In the genomic region with DNA sequence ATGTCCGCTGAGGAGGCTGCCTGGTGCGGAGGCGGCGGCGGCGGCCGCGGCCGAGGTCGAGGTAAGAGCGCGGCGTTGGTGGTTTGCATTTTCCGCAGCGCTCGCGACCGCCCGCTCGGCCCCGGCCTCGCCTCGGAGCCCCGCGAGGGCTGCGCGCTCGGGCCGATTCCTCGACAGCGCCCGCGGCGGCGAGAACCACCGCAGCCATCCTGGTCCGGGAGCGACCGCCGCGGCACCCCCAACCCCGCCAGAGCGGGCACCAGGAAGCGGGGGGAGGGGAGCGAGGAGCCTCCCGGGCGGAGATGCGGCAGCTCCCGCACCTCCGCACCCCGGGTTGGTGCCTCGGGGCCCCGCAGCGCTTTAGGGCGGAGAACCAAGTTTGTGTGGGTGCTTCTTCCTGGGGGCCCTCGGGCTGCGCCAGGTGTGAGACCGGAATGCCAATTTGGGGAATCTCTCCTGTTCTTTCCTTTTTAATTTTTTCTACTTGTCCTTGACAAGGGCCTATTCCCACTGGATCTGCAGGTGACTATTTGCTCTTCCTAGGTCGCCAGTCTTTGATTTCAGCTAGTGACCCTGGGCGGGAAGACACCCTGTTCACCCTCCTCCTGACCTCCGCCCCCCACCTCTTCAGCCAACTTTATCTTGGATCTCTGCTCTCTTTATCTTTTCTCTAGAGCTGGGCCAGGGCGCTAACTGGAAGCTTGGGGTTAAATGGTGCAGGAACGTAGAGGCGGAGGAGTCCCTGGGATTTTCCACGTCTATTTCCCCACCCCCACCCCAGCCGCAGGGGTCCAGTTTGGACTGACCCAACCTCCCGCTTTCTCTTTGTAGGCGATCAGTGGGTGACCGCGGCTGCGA, we compare ENCODE assay signal across 8 cellular contexts. TPM values are rescaled to one million over a fixed set of nuclear protein-coding genes. Genes with fewer than 3 reads are reported as not detected.
DNase-seq lines count a peak whose midpoint lies in the region; ATAC-seq and TF ChIP-seq lines count a peak whose summit lies in the region.

A gene with protein sequence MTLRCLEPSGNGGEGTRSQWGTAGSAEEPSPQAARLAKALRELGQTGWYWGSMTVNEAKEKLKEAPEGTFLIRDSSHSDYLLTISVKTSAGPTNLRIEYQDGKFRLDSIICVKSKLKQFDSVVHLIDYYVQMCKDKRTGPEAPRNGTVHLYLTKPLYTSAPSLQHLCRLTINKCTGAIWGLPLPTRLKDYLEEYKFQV (plus strand): TSS at position 822 of the 858 bp plus-strand sequence. CDS start 223 bp downstream, outside the sequence.

- no peak for TF ChIP-seq CTCF in GM23338 (conservative IDR thresholded peaks at IDR 0.05; ENCODE audit: low read depth in 2 of 2)
- no peak for TF ChIP-seq CTCF in prostate gland (IDR thresholded peaks at IDR 0.05)

- peak within 1 kb of the TSS; percentile 74; the same call in 1 of the 2 replicates for H3K27ac Mint-ChIP-seq in GM23338
- H3K27ac Mint-ChIP-seq in activated naive CD8-positive, alpha-beta T cell treated with anti-CD3 and anti-CD28 coated beads for 36 hours = peak within 1 kb of the TSS; percentile 85

- H3K4me2 ChIP-seq in GM23338 = peak within 1 kb of the TSS; percentile 99

- H3K36me3 Mint-ChIP-seq in GM23338 (ENCODE audit: low read depth) = peaks cover 26% of the 10 kb centered on the region
- H3K36me3 Mint-ChIP-seq in activated naive CD8-positive, alpha-beta T cell treated with anti-CD3 and anti-CD28 coated beads for 36 hours = peaks cover 23% of the 10 kb centered on the region

- TF ChIP-seq POLR2A in prostate gland (IDR thresholded peaks at IDR 0.05) = peak; percentile 32

- 1% methylated on average over 70 of the region's 71 CpGs for WGBS in prostate gland

- ATAC-seq in GM23338 (peak; percentile 8), left cardiac atrium (peak; percentile 1 to 2), HG02981 (IDR thresholded peaks at IDR 0.05; ENCODE audit: unreplicated experiment) (no peak), HG03457 (IDR thresholded peaks at IDR 0.05; ENCODE audit: unreplicated experiment) (no peak)

- H3K4me1 Mint-ChIP-seq in GM23338 = peaks cover 29% of the 10 kb centered on the region
- H3K4me1 Mint-ChIP-seq in activated naive CD8-positive, alpha-beta T cell treated with anti-CD3 and anti-CD28 coated beads for 36 hours = peaks cover 28% of the 10 kb centered on the region

- H3K9me3 ChIP-seq in prostate gland = no peaks in the 10 kb centered on the region

- H3K4me3 ChIP-seq in GM23338 = peak within 1 kb of the TSS; percentile 97
- peak within 1 kb of the TSS; percentile 72 to 82 for H3K4me3 ChIP-seq in prostate gland

- H3K9me2 ChIP-seq in GM23338 (ENCODE audit: insufficient read depth) = no peaks in the 10 kb centered on the region

- H3K4me1 ChIP-seq in GM23338 (ENCODE audit: insufficient read depth) = peaks cover 33% of the 10 kb centered on the region
- H3K4me1 ChIP-seq in prostate gland (replicated peaks) = no peaks in the 10 kb centered on the region

- peak within 1 kb of the TSS; percentile 78 for H3K4me3 Mint-ChIP-seq in GM23338
- peak within 1 kb of the TSS; percentile 85 for H3K4me3 Mint-ChIP-seq in activated naive CD8-positive, alpha-beta T cell treated with anti-CD3 and anti-CD28 coated beads for 36 hours

- H3K36me3 ChIP-seq in GM23338 (ENCODE audit: insufficient read depth) = no peaks in the 10 kb centered on the region
- no peaks in the 10 kb centered on the region for H3K36me3 ChIP-seq in prostate gland

- peaks cover 43% of the 10 kb centered on the region for H3K27me3 ChIP-seq in GM23338 (ENCODE audit: insufficient read depth)
- no peaks in the 10 kb centered on the region for H3K27me3 ChIP-seq in prostate gland (replicated peaks; ENCODE audit: insufficient read depth)

- peaks cover 24% of the 10 kb centered on the region for H3K27me3 Mint-ChIP-seq in GM23338 (ENCODE audit: insufficient read depth, low read depth, poor library complexity)
- peaks cover 16% of the 10 kb centered on the region for H3K27me3 Mint-ChIP-seq in activated naive CD8-positive, alpha-beta T cell treated with anti-CD3 and anti-CD28 coated beads for 36 hours

- H3K79me2 ChIP-seq in GM23338 (replicated peaks; ENCODE audit: insufficient read depth) = peaks cover 31% of the 10 kb centered on the region

- peak; percentile 63 for DNase-seq in AG20443 (ENCODE audit: low spot score)
- DNase-seq in GM23338 (ENCODE audit: low spot score) = peak; percentile 77
- peak; percentile 81 for DNase-seq in OCI-M1 (lab: John Stamatoyannopoulos, UW)
- no peak for DNase-seq in activated naive CD8-positive, alpha-beta T cell treated with anti-CD3 and anti-CD28 coated beads for 36 hours
- DNase-seq in left cardiac atrium = peak; percentile 40
- DNase-seq in prostate gland (ENCODE audit: low spot score) = peak; percentile 41

- intact Hi-C loops in left cardiac atrium (cut with DNase I) = loop anchor here (2.0 to 10.0 kb wide), 3 partner anchors 105 to 173 kb away; a partner anchor contains a TSS
- intact Hi-C loops in prostate gland (cut with DNase I) = loop anchor here (1.0 to 10.0 kb wide), 4 partner anchors 19 to 240 kb away; a partner anchor contains a TSS

- H4K20me1 ChIP-seq in GM23338 (replicated peaks; ENCODE audit: insufficient read depth) = peaks cover 14% of the 10 kb centered on the region

- peak within 1 kb of the TSS; percentile 90 for H2AFZ ChIP-seq in GM23338

- no peak within 1 kb of the TSS for H3K27ac ChIP-seq in GM23338 (ENCODE audit: low read depth)
- peak within 1 kb of the TSS; percentile 97 to 98 for H3K27ac ChIP-seq in prostate gland

- no peaks in the 10 kb centered on the region; the same call in 1 of the 3 replicates for H3K9me3 Mint-ChIP-seq in GM23338
- H3K9me3 Mint-ChIP-seq in activated naive CD8-positive, alpha-beta T cell treated with anti-CD3 and anti-CD28 coated beads for 36 hours = no peaks in the 10 kb centered on the region

- H3F3A ChIP-seq in GM23338 (replicated peaks; ENCODE audit: low read depth) = peaks cover 14% of the 10 kb centered on the region

TF ChIP-seq in GM23338, 12 proteins besides CTCF, POLR2A, EP300 and RAD21 (continues in another document):
- TF ChIP-seq, protein P1, sequence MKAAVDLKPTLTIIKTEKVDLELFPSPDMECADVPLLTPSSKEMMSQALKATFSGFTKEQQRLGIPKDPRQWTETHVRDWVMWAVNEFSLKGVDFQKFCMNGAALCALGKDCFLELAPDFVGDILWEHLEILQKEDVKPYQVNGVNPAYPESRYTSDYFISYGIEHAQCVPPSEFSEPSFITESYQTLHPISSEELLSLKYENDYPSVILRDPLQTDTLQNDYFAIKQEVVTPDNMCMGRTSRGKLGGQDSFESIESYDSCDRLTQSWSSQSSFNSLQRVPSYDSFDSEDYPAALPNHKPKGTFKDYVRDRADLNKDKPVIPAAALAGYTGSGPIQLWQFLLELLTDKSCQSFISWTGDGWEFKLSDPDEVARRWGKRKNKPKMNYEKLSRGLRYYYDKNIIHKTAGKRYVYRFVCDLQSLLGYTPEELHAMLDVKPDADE (IDR thresholded peaks at IDR 0.05) = no peak
- no peak for TF ChIP-seq EZH2phosphoT487 (IDR thresholded peaks at IDR 0.05; ENCODE audit: unreplicated experiment)
- TF ChIP-seq POLR2AphosphoS5 (IDR thresholded peaks at IDR 0.05; ENCODE audit: low read depth) = no peak; the same call in 1 of the 2 replicates
- no peak for TF ChIP-seq ZNF114 (CRISPR knock-in tag; IDR thresholded peaks at IDR 0.05)
- no peak for TF ChIP-seq JUNB (IDR thresholded peaks at IDR 0.05; ENCODE audit: unreplicated experiment)
- no peak for TF ChIP-seq EZH2 (IDR thresholded peaks at IDR 0.05; ENCODE audit: low read depth, unreplicated experiment)
- no peak for TF ChIP-seq CREB1 (CRISPR knock-in tag; IDR thresholded peaks at IDR 0.05; ENCODE audit: low read depth)
- TF ChIP-seq ZNF331 (CRISPR knock-in tag; IDR thresholded peaks at IDR 0.05; ENCODE audit: low read depth) = no peak

RNA-seq across cellular contexts. Expression of the gene that starts here (rescaled TPM):
- 20.0 and 32.4 TPM in 2 replicates for total RNA-seq in GM23338 (2014; rRNA removed; shearing (Covaris generic))
- polyA plus RNA-seq in GM23338 (2016; fragmentation: Nextera tagmentation; extraction: Ambion mirVana) = 15.5 and 16.1 TPM in 2 replicates
- 10 to 100 TPM; 25.8 to 27.0 TPM for total RNA-seq in activated naive CD8-positive, alpha-beta T cell treated with anti-CD3 and anti-CD28 coated beads for 36 hours
- total RNA-seq in left cardiac atrium (10 to 100 TPM; 12.0 to 18.4 TPM), prostate gland (100 to 1,000 TPM; 125 to 273 TPM)

Comparison
In these comparisons a context has a peak if more than half of its experiments do, and no peak if none do; other contexts are left out.
1. ATAC-seq: peak in GM23338 (single experiment) and left cardiac atrium (2 of 2); none in HG02981 (single experiment) and HG03457 (single experiment).